9 cellular contexts compared by ENCODE assay signal in genomic region chr3:64267774-64268604, GRCh38. TPM values are rescaled to one million over a fixed set of nuclear protein-coding genes. Genes with fewer than 3 reads are reported as not detected.
DNase-seq lines count a peak whose midpoint lies in the region; ATAC-seq, FAIRE-seq and TF ChIP-seq lines count a peak whose summit lies in the region.
"Had no signal": no experiment of that assay in that cellular context is flagged by ENCODE, and none has a peak within 500 bp of the region (broad histone marks: within the 10 kb centered on the region; RNA-seq: fewer than 3 reads in every experiment).

No MANE protein-coding gene starts in this region.

- no peaks in the 10 kb centered on the region for H3K27me3 ChIP-seq in brain microvascular endothelial cell (replicated peaks)
- H3K27me3 ChIP-seq in prostate gland (replicated peaks; ENCODE audit: insufficient read depth) = no peaks in the 10 kb centered on the region

- peak; percentile 38 for TF ChIP-seq POLR2A in prostate gland (IDR thresholded peaks at IDR 0.05)

- intact Hi-C loops in prostate gland (cut with DNase I) = loop anchor here (2.0 to 5.0 kb wide), 6 partner anchors 46 to 236 kb away; no protein-coding TSS in a partner anchor

- DNase-seq in ELR (ENCODE audit: low read depth) (peak; percentile 64), brain microvascular endothelial cell (peak; percentile 54), iPS DF 19.7 (ENCODE audit: low read depth, low spot score) (peak; percentile 64), prostate gland (ENCODE audit: low spot score) (peak; percentile 48), NCI-H187 (lab: John Stamatoyannopoulos, UW) (no peak), D721Med (ENCODE audit: insufficient read length, low spot score) (no peak)

- no peak for ATAC-seq in HG03469 (IDR thresholded peaks at IDR 0.05; ENCODE audit: unreplicated experiment)
- no peak for ATAC-seq in GM19467 (IDR thresholded peaks at IDR 0.05; ENCODE audit: unreplicated experiment)

- H3K9me3 ChIP-seq in prostate gland = no peaks in the 10 kb centered on the region

- H3K27ac ChIP-seq in brain microvascular endothelial cell = peak overlapping the region; percentile 77
- H3K27ac ChIP-seq in prostate gland = peak overlapping the region; percentile 74 to 77

- H3K36me3 ChIP-seq in brain microvascular endothelial cell (replicated peaks) (no peaks in the 10 kb centered on the region), prostate gland (no peaks in the 10 kb centered on the region)

- 5% methylated on average over 27 of the region's 30 CpGs for WGBS in prostate gland

- in situ Hi-C loops in brain microvascular endothelial cell (cut with HindIII; ENCODE audit: low pct_ligation_motif_present, low sequenced_read_pairs) = no loop called here

- TF ChIP-seq CTCF in brain microvascular endothelial cell (IDR thresholded peaks at IDR 0.05; ENCODE audit: low read depth, low read length, missing control alignments) = no peak
- TF ChIP-seq CTCF in prostate gland (IDR thresholded peaks at IDR 0.05) = no peak
- no peak for TF ChIP-seq CTCF in D721Med (IDR thresholded peaks at IDR 0.05; ENCODE audit: insufficient read depth, missing control alignments)

- peaks cover 4% of the 10 kb centered on the region for H3K4me1 ChIP-seq in prostate gland (replicated peaks)

- no peak for FAIRE-seq in D721Med (lab: Jason Lieb, UNC)
- FAIRE-seq: GM18507 had no signal

- H3K4me3 ChIP-seq in brain microvascular endothelial cell (ENCODE audit: low read depth, low read length) (peak overlapping the region; percentile 83), prostate gland (peak overlapping the region; percentile 52 to 55)

RNA-seq across cellular contexts. Expression of gene PRICKLE2, which starts 42.7 kb away (rescaled TPM):
- 10 to 100 TPM; 11.9 to 21.0 TPM for total RNA-seq in prostate gland

Comparison
In these comparisons a context has a peak if more than half of its experiments do, and no peak if none do; other contexts are left out.
1. DNase-seq: peak in ELR (single experiment), brain microvascular endothelial cell (single experiment), iPS DF 19.7 (single experiment) and prostate gland (single experiment); none in NCI-H187 (0 of 2) and D721Med (single experiment).